8 cellular contexts compared by ENCODE assay signal in genomic region chr12:69360348-69360672, GRCh38. TPM values are rescaled to one million over a fixed set of nuclear protein-coding genes. Genes with fewer than 3 reads are reported as not detected.
DNase-seq lines count a peak whose midpoint lies in the region; ATAC-seq and TF ChIP-seq lines count a peak whose summit lies in the region.

No MANE protein-coding gene starts in this region.

- H3K4me3 ChIP-seq in heart right ventricle (peak overlapping the region; percentile 71 to 100 (median 84)), breast epithelium (peak overlapping the region; percentile 65 to 87 (median 73)), mesendoderm (ENCODE audit: low read length) (peak overlapping the region; percentile 62), urinary bladder (ENCODE audit: low read depth, low read length) (peak overlapping the region; percentile 68)

- peak overlapping the region; percentile 97 for H3K9ac ChIP-seq in mesendoderm (ENCODE audit: low read length)

- peak overlapping the region; percentile 61 for H3K4me2 ChIP-seq in mesendoderm (ENCODE audit: low read length)

- no peak overlapping the region for H3K4ac ChIP-seq in mesendoderm (ENCODE audit: low read depth, low read length)

- H3K56ac ChIP-seq in mesendoderm (ENCODE audit: low read length) = peak overlapping the region; percentile 80

- H2AK5ac ChIP-seq in mesendoderm (ENCODE audit: low read length) = no peak overlapping the region

- H3K4me1 ChIP-seq in heart right ventricle (peaks cover 0 to 26% (median 12%) of the 10 kb centered on the region in 9 donors), breast epithelium (peaks cover 0 to 7% of the 10 kb centered on the region in 2 donors), mesendoderm (ENCODE audit: control insufficient read depth, low read depth, low read length) (peaks cover 3% of the 10 kb centered on the region), urinary bladder (ENCODE audit: insufficient read depth) (no peaks in the 10 kb centered on the region)

- H3K27me3 ChIP-seq in heart right ventricle (no peaks in the 10 kb centered on the region), breast epithelium (no peaks in the 10 kb centered on the region), mesendoderm (ENCODE audit: insufficient read depth, low read length, poor library complexity) (no peaks in the 10 kb centered on the region)

- peaks cover 2% of the 10 kb centered on the region for H3K79me1 ChIP-seq in mesendoderm (ENCODE audit: low read length)

- H3K9me3 ChIP-seq in heart right ventricle (no peaks in the 10 kb centered on the region), breast epithelium (no peaks in the 10 kb centered on the region)

- H3K79me2 ChIP-seq in mesendoderm (ENCODE audit: control insufficient read depth, insufficient read depth, low read length) = peaks cover 4% of the 10 kb centered on the region

- H4K8ac ChIP-seq in mesendoderm (ENCODE audit: low read depth, low read length) = no peak overlapping the region

- no peak for DNase-seq in heart right ventricle
- DNase-seq in left ventricle myocardium superior = no peak
- no peak for DNase-seq in breast epithelium (ENCODE audit: low spot score in 2 of 2)
- no peak for DNase-seq in mesendoderm
- DNase-seq in SW 1271 (lab: John Stamatoyannopoulos, UW) = no peak
- DNase-seq in activated CD4-positive, CD25-positive, alpha-beta regulatory T cell treated with anti-CD3 and anti-CD28 coated beads, Interleukin-2, amount 50 U/mL, for 72 hours = no peak
- DNase-seq in NCI-H2029 treated with DMSO at 0.1 percent for 48 hours (lab: John Stamatoyannopoulos, UW) = no peak

- TF ChIP-seq POLR2A in breast epithelium (IDR thresholded peaks at IDR 0.05) = no peak

- no peak overlapping the region for H2BK15ac ChIP-seq in mesendoderm (replicated peaks; ENCODE audit: low read depth)

- H4K5ac ChIP-seq in mesendoderm (ENCODE audit: low read length) = peak overlapping the region; percentile 74

- ATAC-seq in heart right ventricle = no peak
- ATAC-seq in left ventricle myocardium superior = no peak

- no peak overlapping the region for H3K23ac ChIP-seq in mesendoderm (ENCODE audit: low read length)

- H3K27ac ChIP-seq in heart right ventricle (peak overlapping the region in 9 of 10 donors; percentile 87 to 99 (median 95)), breast epithelium (peak overlapping the region; percentile 92 to 96), mesendoderm (ENCODE audit: low read depth, low read length) (no peak overlapping the region), urinary bladder (ENCODE audit: low read depth) (no peak overlapping the region)

- no peak for TF ChIP-seq CTCF in heart right ventricle (IDR thresholded peaks at IDR 0.05)
- no peak for TF ChIP-seq CTCF in breast epithelium (IDR thresholded peaks at IDR 0.05)

- H3K36me3 ChIP-seq in heart right ventricle = peaks cover 0 to 31% (median 0%) of the 10 kb centered on the region in 9 donors
- no peaks in the 10 kb centered on the region for H3K36me3 ChIP-seq in breast epithelium
- H3K36me3 ChIP-seq in mesendoderm (ENCODE audit: control insufficient read depth, insufficient read depth, low read length) = no peaks in the 10 kb centered on the region
- H3K36me3 ChIP-seq in urinary bladder (ENCODE audit: insufficient read depth) = no peaks in the 10 kb centered on the region

- no peak overlapping the region for H3K18ac ChIP-seq in mesendoderm (ENCODE audit: low read length)

- WGBS in heart right ventricle, 2 donors = 8 to 10% methylated on average over 10 of the region's 10 CpGs
- WGBS in mesendoderm (ENCODE audit: extremely low coverage, insufficient coverage, low lambda C conversion rate) = no CpG with 5 or more reads among the region's 10 CpGs
- 9% methylated on average over 10 of the region's 10 CpGs for WGBS in urinary bladder

- H2BK120ac ChIP-seq in mesendoderm (ENCODE audit: low read depth, low read length) = no peak overlapping the region

- H2BK5ac ChIP-seq in mesendoderm (ENCODE audit: low read length) = no peak overlapping the region

- intact Hi-C loops in heart right ventricle (cut with DNase I) = no loop called here
- intact Hi-C loops in left ventricle myocardium superior (cut with micrococcal nuclease) = no loop called here
- intact Hi-C loops in breast epithelium (cut with DNase I; ENCODE audit: low total_unique reads) = no loop called here

RNA-seq across cellular contexts. Expression of gene YEATS4, which starts 0.8 kb away (rescaled TPM):
- total RNA-seq in heart right ventricle = 10 to 100 TPM in 4 of 10 donors, 1 to 10 TPM in 6; 7.4 to 13.1 (median 9.5) TPM
- polyA plus RNA-seq in heart right ventricle = 1 to 10 TPM; 2.8 to 9.2 TPM
- 12.8 TPM for total RNA-seq in left ventricle myocardium superior
- 10 to 100 TPM; 13.8 to 23.0 (median 16.1) TPM for total RNA-seq in breast epithelium
- polyA plus RNA-seq in mesendoderm (2013, experiment 1 of 2) = 34.6 TPM
- 34.4 TPM for polyA plus RNA-seq in mesendoderm (2013, experiment 2 of 2)
- total RNA-seq in urinary bladder = 24.0 TPM
- 15.2 TPM for polyA plus RNA-seq in urinary bladder

RNA-seq across cellular contexts. Expression of gene LYZ, which starts 12.1 kb away (rescaled TPM):
- total RNA-seq in heart right ventricle (100 to 1,000 TPM in 1 of 10 donors, 10 to 100 TPM in 6, 1 to 10 TPM in 3; 5.6 to 295 (median 14.1) TPM), left ventricle myocardium superior (51.1 TPM), breast epithelium (10 to 100 TPM; 13.4 to 99.9 (median 57.1) TPM), urinary bladder (33.0 TPM)
- polyA plus RNA-seq in heart right ventricle (10 to 100 TPM in 1 of 2 donors, 1 to 10 TPM in 1; 6.3 to 11.7 TPM), urinary bladder (40.6 TPM)
- polyA plus RNA-seq in mesendoderm (2013, experiment 1 of 2) = 0.08 TPM
- polyA plus RNA-seq in mesendoderm (2013, experiment 2 of 2) = 0.06 TPM

Comparison
In these comparisons a context has a peak if more than half of its experiments do, and no peak if none do; other contexts are left out.
1. H3K27ac ChIP-seq: peak in heart right ventricle (9 of 10) and breast epithelium (2 of 2); none in mesendoderm (single experiment) and urinary bladder (single experiment).
2. Peak in every context shown above with its lines, with median percentiles within 50 percentile points of each other: H3K4me3 ChIP-seq.